20 cellular contexts compared by ENCODE assay signal in the genomic region with DNA sequence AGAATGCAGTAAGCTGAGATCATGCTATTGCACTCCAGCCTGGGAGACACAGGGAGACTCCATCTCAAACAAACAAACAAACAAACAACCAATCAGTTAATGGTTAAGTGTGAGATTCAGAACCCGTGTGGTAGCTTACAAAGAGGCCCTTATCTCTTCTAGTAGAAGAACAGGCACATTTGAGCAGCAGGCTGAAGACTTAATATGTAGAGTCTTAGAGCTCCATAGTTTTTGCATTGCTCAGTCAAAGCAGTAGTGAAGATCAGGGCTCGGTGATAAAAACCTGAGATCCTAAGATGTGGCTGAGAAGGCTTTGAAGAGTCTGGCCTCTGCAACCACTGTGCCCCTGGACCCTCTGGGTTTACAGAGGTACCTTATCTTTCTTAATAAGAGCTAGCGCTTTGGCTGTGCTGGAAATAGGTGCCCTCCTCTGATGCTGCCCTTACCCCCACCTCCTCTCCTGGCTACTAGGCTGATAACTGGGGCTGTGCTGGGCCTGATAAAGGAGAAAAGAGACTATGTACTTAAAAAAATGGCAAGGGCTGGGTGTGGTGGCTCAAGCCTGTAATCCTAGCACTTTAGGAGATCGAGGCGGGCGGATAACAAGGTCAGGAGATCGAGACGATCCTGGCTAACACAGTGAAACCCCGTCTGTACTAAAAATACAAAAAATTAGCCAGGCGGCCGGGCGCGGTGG.
"Had no signal": no experiment of that assay in that cellular context is flagged by ENCODE, and none has a peak within 500 bp of the region (broad histone marks: within the 10 kb centered on the region; RNA-seq: fewer than 3 reads in every experiment).

No MANE protein-coding gene starts in this region.

- DNase-seq: activated B cell treated with CpG ODN at 0.5 μM for 24 hours; activated CD4-positive, alpha-beta T cell treated with anti-CD3 and anti-CD28 coated beads for 4 hours; activated CD4-positive, alpha-beta T cell treated with anti-CD3 and anti-CD28 coated beads, Interleukin-2, amount 50 U/mL, for 48 hours; activated CD8-positive, alpha-beta memory T cell treated with anti-CD3 and anti-CD28 coated beads, Interleukin-2, amount 50 U/mL, for 48 hours; activated naive CD4-positive, alpha-beta T cell treated with anti-CD3 and anti-CD28 coated beads, Interleukin-2, amount 10 ng/mL, durations not matched to agents 7 days and 5 days; activated T-cell treated with anti-CD3 and anti-CD28 coated beads, Interleukin-2, amount 50 U/mL, for 4 hours; caudate nucleus; effector CD4-positive, alpha-beta T cell; foreskin melanocyte; immature natural killer cell; kidney glomerular epithelial cell; mucosa of descending colon; nephron progenitor cell; right lobe of liver; stimulated activated CD4-positive, alpha-beta T cell treated with anti-CD3 and anti-CD28 coated beads, Interleukin-15, amount 100 ng/mL, for 24 hours; testis had no signal

- H3K79me2 ChIP-seq: parathyroid adenoma had no signal

- H2AFZ ChIP-seq: parathyroid adenoma had no signal

- H3K9me3 ChIP-seq: mucosa of descending colon, right lobe of liver, testis, vagina had no signal

- H3K9ac ChIP-seq: parathyroid adenoma had no signal

- H3K27ac ChIP-seq: parathyroid adenoma, right lobe of liver, skin epidermis, testis, vagina had no signal

- ATAC-seq: activated T-cell treated with anti-CD3 and anti-CD28 coated beads, Interleukin-2, amount 50 U/mL, for 4 hours; mucosa of descending colon; right lobe of liver; stimulated activated memory B cell treated with anti-CD40 and anti-IgM and Interleukin-4, amounts not matched to agents 10 μg/mL and 1 μg/mL and 100 μg/mL, for 72 hours had no signal

- H3K27me3 ChIP-seq: right lobe of liver, testis, vagina had no signal

- H3K4me1 ChIP-seq: parathyroid adenoma, right lobe of liver, testis, vagina had no signal

- H3K36me3 ChIP-seq: right lobe of liver, vagina had no signal

- H3K4me3 ChIP-seq: mucosa of descending colon, right lobe of liver, skin epidermis, testis, vagina had no signal
